24 cellular contexts compared by ENCODE assay signal in the genomic region with DNA sequence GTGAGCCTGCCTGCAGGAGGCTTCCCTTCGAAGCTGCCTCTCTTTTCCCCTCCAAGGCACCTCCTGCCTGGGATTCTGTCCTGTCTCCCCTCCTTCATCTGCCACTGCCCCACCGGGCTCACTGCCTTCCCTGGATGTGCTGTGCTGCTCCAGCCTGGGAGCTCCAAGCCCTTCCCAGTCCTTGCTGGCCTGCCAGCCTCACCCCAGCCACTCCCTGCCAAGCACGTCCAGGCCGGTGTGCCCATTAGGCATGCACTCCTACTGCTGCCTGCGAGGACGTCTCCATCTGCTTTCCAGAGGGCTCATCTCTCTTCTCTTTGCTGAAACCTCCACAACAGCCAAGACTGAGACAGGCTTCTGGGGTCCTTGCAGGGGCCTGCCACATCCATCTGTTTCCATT. TPM values are rescaled to one million over a fixed set of nuclear protein-coding genes. Genes with fewer than 3 reads are reported as not detected.
A peak's percentile ranks its signal among the peaks of the same experiment; 100 is the strongest.
DNase-seq lines count a peak whose midpoint lies in the region; ATAC-seq and TF ChIP-seq lines count a peak whose summit lies in the region.
"Had no signal": no experiment of that assay in that cellular context is flagged by ENCODE, and none has a peak within 500 bp of the region (broad histone marks: within the 10 kb centered on the region; RNA-seq: fewer than 3 reads in every experiment).

No MANE protein-coding gene starts in this region.

- peaks cover 2% of the 10 kb centered on the region for H3K27me3 Mint-ChIP-seq in neural progenitor cell (ENCODE audit: insufficient read depth, low read depth)
- H3K27me3 Mint-ChIP-seq: CD4-positive, alpha-beta T cell had no signal

- no peak for TF ChIP-seq POLR2A in body of pancreas (IDR thresholded peaks at IDR 0.05)

- H3K27ac ChIP-seq in heart right ventricle (no peak overlapping the region), neural progenitor cell (no peak overlapping the region), body of pancreas (no peak overlapping the region), tibial artery (no peak overlapping the region)
- H3K27ac ChIP-seq: HL-60 had no signal

- peaks cover 8% of the 10 kb centered on the region for H4K20me1 ChIP-seq in neural progenitor cell (ENCODE audit: low read depth)

- H3K9ac ChIP-seq in neural progenitor cell: no peak overlapping the region

- no peak overlapping the region for H2AFZ ChIP-seq in neural progenitor cell (replicated peaks)

- no peaks in the 10 kb centered on the region for H3K79me2 ChIP-seq in neural progenitor cell (ENCODE audit: low read depth)

- intact Hi-C loops in left ventricle myocardium superior (cut with micrococcal nuclease): no loop called here
- intact Hi-C loops in heart right ventricle (cut with DNase I): no loop called here
- intact Hi-C loops in body of pancreas (cut with DNase I): loop anchor here (10.0 kb wide), 1 partner anchor 60 kb away; a partner anchor contains a TSS
- intact Hi-C loops in tibial artery (cut with DNase I; ENCODE audit: low total_unique reads): no loop called here

- TF ChIP-seq CTCF in heart right ventricle (IDR thresholded peaks at IDR 0.05) (no peak), neural progenitor cell (IDR thresholded peaks at IDR 0.05) (no peak), body of pancreas (IDR thresholded peaks at IDR 0.05) (no peak), tibial artery (IDR thresholded peaks at IDR 0.05) (no peak)

- peak overlapping the region; percentile 18 for H3K27ac Mint-ChIP-seq in neural progenitor cell
- no peak overlapping the region for H3K27ac Mint-ChIP-seq in stimulated activated effector memory CD8-positive, alpha-beta T cell treated with anti-CD3 and anti-CD28 coated beads, Interleukin-12 subunit alpha, Interleukin-12 subunit beta, amount 100 ng/mL, for 72 hours
- H3K27ac Mint-ChIP-seq: CD4-positive, alpha-beta T cell; HFFc6 had no signal

- H3F3A ChIP-seq in neural progenitor cell (ENCODE audit: low read depth): peaks cover 13% of the 10 kb centered on the region

- H3K36me3 Mint-ChIP-seq in neural progenitor cell: no peaks in the 10 kb centered on the region
- no peaks in the 10 kb centered on the region for H3K36me3 Mint-ChIP-seq in stimulated activated effector memory CD8-positive, alpha-beta T cell treated with anti-CD3 and anti-CD28 coated beads, Interleukin-12 subunit alpha, Interleukin-12 subunit beta, amount 100 ng/mL, for 72 hours

- H3K4me1 ChIP-seq in heart right ventricle (peaks cover 0 to 30% (median 20%) of the 10 kb centered on the region in 9 donors), neural progenitor cell (peaks cover 30% of the 10 kb centered on the region), body of pancreas (peaks cover 12% of the 10 kb centered on the region), tibial artery (peaks cover 0 to 8% (median 5%) of the 10 kb centered on the region in 4 donors)
- H3K4me1 ChIP-seq: BE2C, Caco-2 had no signal

- H3K4me3 ChIP-seq in heart right ventricle: no peak overlapping the region
- no peak overlapping the region for H3K4me3 ChIP-seq in neural progenitor cell
- no peak overlapping the region for H3K4me3 ChIP-seq in body of pancreas
- no peak overlapping the region for H3K4me3 ChIP-seq in tibial artery
- H3K4me3 ChIP-seq: MG63 had no signal

- H3K4me3 Mint-ChIP-seq in neural progenitor cell: peak overlapping the region; percentile 75
- no peak overlapping the region for H3K4me3 Mint-ChIP-seq in stimulated activated effector memory CD8-positive, alpha-beta T cell treated with anti-CD3 and anti-CD28 coated beads, Interleukin-12 subunit alpha, Interleukin-12 subunit beta, amount 100 ng/mL, for 72 hours
- H3K4me3 Mint-ChIP-seq: CD4-positive, alpha-beta T cell; HFFc6 had no signal

- H3K4me1 Mint-ChIP-seq in neural progenitor cell: peaks cover 37% of the 10 kb centered on the region
- peaks cover 33% of the 10 kb centered on the region for H3K4me1 Mint-ChIP-seq in stimulated activated effector memory CD8-positive, alpha-beta T cell treated with anti-CD3 and anti-CD28 coated beads, Interleukin-12 subunit alpha, Interleukin-12 subunit beta, amount 100 ng/mL, for 72 hours

- H3K36me3 ChIP-seq in heart right ventricle (no peaks in the 10 kb centered on the region), neural progenitor cell (no peaks in the 10 kb centered on the region), body of pancreas (replicated peaks in 1 of 2; ENCODE audit: insufficient read depth in 1 of 2, low read depth in 2 of 2) (no peaks in the 10 kb centered on the region), tibial artery (no peaks in the 10 kb centered on the region)
- H3K36me3 ChIP-seq: BE2C, MG63 had no signal

- H3K9me3 ChIP-seq in heart right ventricle (no peaks in the 10 kb centered on the region), neural progenitor cell (ENCODE audit: low read depth) (no peaks in the 10 kb centered on the region), body of pancreas (no peaks in the 10 kb centered on the region), tibial artery (no peaks in the 10 kb centered on the region)
- H3K9me3 ChIP-seq: BE2C, Caco-2, MG63 had no signal

- 92 to 94% methylated on average over 6 of the region's 6 CpGs for WGBS in heart right ventricle, 2 donors
- 91 to 98% methylated on average over 5 to 6 of the region's 6 CpGs for WGBS in body of pancreas, 2 donors

- no peak overlapping the region for H3K4me2 ChIP-seq in neural progenitor cell

- peaks cover 3% of the 10 kb centered on the region for H3K9me3 Mint-ChIP-seq in neural progenitor cell
- H3K9me3 Mint-ChIP-seq in stimulated activated effector memory CD8-positive, alpha-beta T cell treated with anti-CD3 and anti-CD28 coated beads, Interleukin-12 subunit alpha, Interleukin-12 subunit beta, amount 100 ng/mL, for 72 hours: no peaks in the 10 kb centered on the region
- H3K9me3 Mint-ChIP-seq: CD4-positive, alpha-beta T cell; HFFc6 had no signal

- ATAC-seq in left ventricle myocardium superior: no peak
- ATAC-seq in heart right ventricle: no peak
- ATAC-seq in esophagus mucosa: peak; percentile 85
- no peak for ATAC-seq in body of pancreas
- no peak for ATAC-seq in stimulated activated effector memory CD8-positive, alpha-beta T cell treated with anti-CD3 and anti-CD28 coated beads, Interleukin-12 subunit alpha, Interleukin-12 subunit beta, amount 100 ng/mL, for 72 hours
- ATAC-seq: PC-3 had no signal

- DNase-seq in left ventricle myocardium superior (peak; percentile 15), heart right ventricle (no peak), neural progenitor cell (ENCODE audit: low spot score) (no peak), body of pancreas (no peak), CD1c-positive myeloid dendritic cell (ENCODE audit: extremely low spot score) (no peak), tibial artery (no peak)
- no peak for DNase-seq in stimulated activated effector memory CD8-positive, alpha-beta T cell treated with anti-CD3 and anti-CD28 coated beads, Interleukin-12 subunit alpha, Interleukin-12 subunit beta, amount 100 ng/mL, for 72 hours (ENCODE audit: low spot score in 2 of 2)
- DNase-seq: BE2C; Caco-2; CD4-positive, alpha-beta T cell; GF-D8; HFFc6; Karpas-422; MG63; NCI-H1092; NCI-H1436 treated with DMSO at 0.1 percent for 48 hours; NCI-H2029; NCI-H526; PC-3; RPMI8226 had no signal

- H3K27me3 ChIP-seq in heart right ventricle (no peaks in the 10 kb centered on the region), neural progenitor cell (no peaks in the 10 kb centered on the region), body of pancreas (no peaks in the 10 kb centered on the region), tibial artery (peaks cover 0 to 6% of the 10 kb centered on the region in 2 donors)
- H3K27me3 ChIP-seq: BE2C, MG63 had no signal

RNA-seq across cellular contexts. Expression of a gene that starts 8.4 kb away (rescaled TPM):
- not detected for total RNA-seq in left ventricle myocardium superior
- total RNA-seq in heart right ventricle: not detected
- polyA plus RNA-seq in heart right ventricle: not detected
- not detected for total RNA-seq in esophagus mucosa
- total RNA-seq in neural progenitor cell (ENCODE audit: low replicate concordance): not detected in 2 replicates
- total RNA-seq in body of pancreas: not detected
- total RNA-seq: A172; Caco-2; CD4-positive, alpha-beta T cell; Daoy; HFFc6 had no signal

RNA-seq across cellular contexts. Expression of a gene that starts 8.5 kb away (rescaled TPM):
- total RNA-seq in left ventricle myocardium superior (16.5 TPM), heart right ventricle (10 to 100 TPM; 11.0 to 25.3 (median 21.7) TPM), esophagus mucosa (15.5 TPM), neural progenitor cell (ENCODE audit: low replicate concordance) (103 and 330 TPM in 2 replicates), body of pancreas (10 to 100 TPM; 25.2 to 63.9 TPM)
- polyA plus RNA-seq in heart right ventricle: 10 to 100 TPM; 36.7 to 70.7 TPM
